27 cellular contexts compared by ENCODE assay signal in the genomic region with DNA sequence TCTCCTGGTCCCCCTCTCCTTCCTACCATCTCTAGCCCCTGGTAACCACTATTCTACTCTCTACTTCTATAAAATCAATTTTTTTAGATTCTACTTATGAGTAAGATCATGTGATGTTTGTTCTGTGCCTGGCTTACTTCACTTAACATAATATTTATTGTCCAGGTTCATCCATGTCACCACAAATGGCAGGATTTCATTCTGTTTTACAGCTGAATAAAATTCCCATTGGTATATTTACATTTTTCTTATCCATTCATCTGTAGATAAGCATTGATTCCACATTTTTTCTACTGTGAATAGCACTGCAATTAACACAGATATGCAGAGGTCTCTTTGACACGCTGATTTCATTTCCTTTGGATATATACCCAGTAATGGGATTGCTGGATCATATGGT. TPM values are rescaled to one million over a fixed set of nuclear protein-coding genes. Genes with fewer than 3 reads are reported as not detected.
DNase-seq lines count a peak whose midpoint lies in the region; ATAC-seq and TF ChIP-seq lines count a peak whose summit lies in the region.
"Had no signal": no experiment of that assay in that cellular context is flagged by ENCODE, and none has a peak within 500 bp of the region (broad histone marks: within the 10 kb centered on the region; RNA-seq: fewer than 3 reads in every experiment).

No MANE protein-coding gene starts in this region.

- peaks cover 5% of the 10 kb centered on the region for H3K4me1 ChIP-seq in HEK293 (ENCODE audit: control insufficient read depth, insufficient read depth, low read length)
- H3K4me1 ChIP-seq: BE2C had no signal

- H3K36me3 ChIP-seq in HEK293 (ENCODE audit: control insufficient read depth in 2 of 2, insufficient read depth in 1 of 2, low read length in 2 of 2) = peaks cover 2 to 5% of the 10 kb centered on the region in 2 experiments; a peak in 2 of 3 replicates
- H3K36me3 ChIP-seq: BE2C had no signal

- peak overlapping the region; percentile 34 for H3K27ac Mint-ChIP-seq in type B pancreatic cell

- no peaks in the 10 kb centered on the region for H3K9me3 ChIP-seq in HEK293 (ENCODE audit: control insufficient read depth, insufficient read depth, low read depth, low read length)
- H3K9me3 ChIP-seq: BE2C, SJSA1 had no signal

- no peaks in the 10 kb centered on the region for H3K27me3 Mint-ChIP-seq in type B pancreatic cell

- peaks cover 25% of the 10 kb centered on the region for H3K36me3 Mint-ChIP-seq in type B pancreatic cell

- TF ChIP-seq CTCF in HEK293 (tag by site-specific recombination; IDR thresholded peaks at IDR 0.05) (no peak), VCaP (conservative IDR thresholded peaks at IDR 0.05) (no peak), fibroblast of villous mesenchyme (IDR thresholded peaks at IDR 0.05; ENCODE audit: insufficient read depth, low read depth, low read length) (no peak), type B pancreatic cell (conservative IDR thresholded peaks at IDR 0.05) (no peak)

- H3K4me3 ChIP-seq in HEK293 (ENCODE audit: low read depth, low read length) (no peak overlapping the region), fibroblast of villous mesenchyme (ENCODE audit: low read depth, low read length) (no peak overlapping the region)
- H3K4me3 ChIP-seq: PC-9, SJSA1 had no signal

- peak; percentile 64 for DNase-seq in fibroblast of villous mesenchyme (ENCODE audit: low read depth)
- DNase-seq in type B pancreatic cell (ENCODE audit: extremely low spot score, unreplicated experiment) = no peak
- no peak for DNase-seq in activated CD4-positive, CD25-positive, alpha-beta regulatory T cell treated with anti-CD3 and anti-CD28 coated beads, Interleukin-2, amount 50 U/mL, for 72 hours
- DNase-seq in COR-L47 (lab: John Stamatoyannopoulos, UW) = no peak
- DNase-seq: ACHN, BE2C, DMS53, Karpas-422, MV-4-11, NCI-H1105, NCI-H1436 treated with DMSO at 0.1 percent for 48 hours, NCI-H1930, NCI-H2107, NCI-H524, NCI-H774, PC-9 had no signal

- peaks cover 11% of the 10 kb centered on the region for H3K4me1 Mint-ChIP-seq in type B pancreatic cell (ENCODE audit: unreplicated experiment)

- H3K9me3 Mint-ChIP-seq in type B pancreatic cell = no peaks in the 10 kb centered on the region

- CTCF ChIA-PET in HEK293 (lab: Yijun Ruan, JAX) = interaction anchor here (1.0 kb wide), 1 partner anchor 156 kb away, joined by 4 read pairs; no protein-coding TSS in a partner anchor

- ATAC-seq in GM19035 (IDR thresholded peaks at IDR 0.05; ENCODE audit: unreplicated experiment) = no peak
- ATAC-seq: Right ventricle myocardium inferior had no signal

- H3K27ac ChIP-seq in HEK293 (ENCODE audit: extremely low read depth, low read depth, low read length) (no peak overlapping the region), VCaP (peak overlapping the region; percentile 66)
- H3K27ac ChIP-seq: PC-9, SJSA1 had no signal

- POLR2A ChIA-PET in HEK293 (lab: Yijun Ruan, JAX) = no interaction called here

- no peak overlapping the region for H3K4me3 Mint-ChIP-seq in type B pancreatic cell

TF ChIP-seq in HEK293, 187 proteins besides CTCF, POLR2A, EP300 and RAD21:
- no peak for TF ChIP-seq ZNF530 (tag by site-specific recombination; IDR thresholded peaks at IDR 0.05; ENCODE audit: low read depth)
- peak; percentile 59 for TF ChIP-seq PRDM6 (tag by site-specific recombination; IDR thresholded peaks at IDR 0.05)

RNA-seq across cellular contexts. Expression of gene SLC25A17, which starts 15.9 kb away (rescaled TPM):
- total RNA-seq in fibroblast of villous mesenchyme (12.9 and 23.7 TPM in 2 replicates), type B pancreatic cell (ENCODE audit: low replicate concordance) (22.7 and 23.8 TPM in 2 replicates)

RNA-seq across cellular contexts. Expression of gene ST13, which starts 53.1 kb away (rescaled TPM):
- 190 and 199 TPM in 2 replicates for total RNA-seq in fibroblast of villous mesenchyme
- 252 and 317 TPM in 2 replicates for total RNA-seq in type B pancreatic cell (ENCODE audit: low replicate concordance)

RNA-seq across cellular contexts. Expression of gene XPNPEP3, which starts 53.7 kb away (rescaled TPM):
- total RNA-seq in fibroblast of villous mesenchyme = 15.1 and 19.0 TPM in 2 replicates
- 21.9 and 30.9 TPM in 2 replicates for total RNA-seq in type B pancreatic cell (ENCODE audit: low replicate concordance)

RNA-seq across cellular contexts. Expression of gene DNAJB7, which starts 58.6 kb away (rescaled TPM):
- total RNA-seq in fibroblast of villous mesenchyme (not detected in 2 replicates), type B pancreatic cell (ENCODE audit: low replicate concordance) (0.10 TPM in 1 of 2 replicates, not detected in the other)
- total RNA-seq: Daoy, G401, H1, HT-29, M059J, PC-9, Right ventricle myocardium inferior, RPMI7951, SJSA1 had no signal
